25 cellular contexts compared by ENCODE assay signal in genomic region chr14:102633906-102634595, GRCh38. TPM values are rescaled to one million over a fixed set of nuclear protein-coding genes. Genes with fewer than 3 reads are reported as not detected.
DNase-seq lines count a peak whose midpoint lies in the region; ATAC-seq, FAIRE-seq and TF ChIP-seq lines count a peak whose summit lies in the region.
"Had no signal": no experiment of that assay in that cellular context is flagged by ENCODE, and none has a peak within 500 bp of the region (broad histone marks: within the 10 kb centered on the region; RNA-seq: fewer than 3 reads in every experiment).

No MANE protein-coding gene starts in this region.

- DNase-seq in activated naive CD8-positive, alpha-beta T cell treated with anti-CD3 and anti-CD28 coated beads for 36 hours = no peak
- DNase-seq in GM19239 (ENCODE audit: insufficient read length, low spot score) (no peak), WERI-Rb-1 (peak; percentile 50), SIG-M5 (lab: John Stamatoyannopoulos, UW) (no peak)
- DNase-seq in stimulated activated CD8-positive, alpha-beta memory T cell treated with anti-CD3 and anti-CD28 coated beads, Interleukin-4, amount 100 ng/mL, for 48 hours = peak; percentile 29
- DNase-seq: CD4-positive, alpha-beta memory T cell; GDM1; glutamatergic neuron; H9; kidney; NCI-H1694; NCI-H526 treated with DMSO at 0.1 percent for 48 hours; pancreas; stimulated activated CD4-positive, alpha-beta T cell treated with anti-CD3 and anti-CD28 coated beads, Interleukin-4, amount 100 ng/mL, for 24 hours; stimulated activated naive CD8-positive, alpha-beta T cell treated with anti-CD3 and anti-CD28 coated beads, Interleukin-15, amount 100 ng/mL, for 72 hours; T-helper 17 cell; thyroid gland had no signal

- H3K27me3 ChIP-seq in WERI-Rb-1 (ENCODE audit: insufficient read depth, low read depth, severe bottlenecking) = no peaks in the 10 kb centered on the region
- H3K27me3 ChIP-seq: adrenal gland, pancreas, thyroid gland had no signal

- H3K36me3 Mint-ChIP-seq in activated naive CD8-positive, alpha-beta T cell = no peaks in the 10 kb centered on the region
- peaks cover 4% of the 10 kb centered on the region for H3K36me3 Mint-ChIP-seq in activated naive CD8-positive, alpha-beta T cell treated with anti-CD3 and anti-CD28 coated beads for 36 hours
- H3K36me3 Mint-ChIP-seq: natural killer cell treated with Interleukin-12 subunit alpha and Interleukin-12 subunit beta and Interleukin-15 and Interleukin-18, amount 100 ng/mL, for 72 hours had no signal

- no peaks in the 10 kb centered on the region for H3K36me3 ChIP-seq in WERI-Rb-1
- H3K36me3 ChIP-seq: adrenal gland, pancreas, thyroid gland had no signal

- H3K9me3 Mint-ChIP-seq in activated naive CD8-positive, alpha-beta T cell (ENCODE audit: low read depth) = no peaks in the 10 kb centered on the region
- no peaks in the 10 kb centered on the region for H3K9me3 Mint-ChIP-seq in activated naive CD8-positive, alpha-beta T cell treated with anti-CD3 and anti-CD28 coated beads for 36 hours
- H3K9me3 Mint-ChIP-seq: CD4-positive, alpha-beta memory T cell; H9; natural killer cell treated with Interleukin-12 subunit alpha and Interleukin-12 subunit beta and Interleukin-15 and Interleukin-18, amount 100 ng/mL, for 72 hours; stimulated activated naive CD8-positive, alpha-beta T cell treated with anti-CD3 and anti-CD28 coated beads, Interleukin-15, amount 100 ng/mL, for 72 hours had no signal

- TF ChIP-seq CTCF in WERI-Rb-1 (IDR thresholded peaks at IDR 0.05; ENCODE audit: low read depth, low read length) = no peak

- no peak overlapping the region for H3K4me3 Mint-ChIP-seq in activated naive CD8-positive, alpha-beta T cell
- no peak overlapping the region for H3K4me3 Mint-ChIP-seq in activated naive CD8-positive, alpha-beta T cell treated with anti-CD3 and anti-CD28 coated beads for 36 hours
- H3K4me3 Mint-ChIP-seq: brain; CD4-positive, alpha-beta memory T cell; H9; natural killer cell treated with Interleukin-12 subunit alpha and Interleukin-12 subunit beta and Interleukin-15 and Interleukin-18, amount 100 ng/mL, for 72 hours; stimulated activated naive CD8-positive, alpha-beta T cell treated with anti-CD3 and anti-CD28 coated beads, Interleukin-15, amount 100 ng/mL, for 72 hours; T-helper 17 cell had no signal

- H3K9me3 ChIP-seq in WERI-Rb-1 (ENCODE audit: severe bottlenecking) = no peaks in the 10 kb centered on the region
- H3K9me3 ChIP-seq: adrenal gland, pancreas, thyroid gland had no signal

- no peak overlapping the region for H3K4me3 ChIP-seq in WERI-Rb-1 (ENCODE audit: low read depth, low read length)
- H3K4me3 ChIP-seq: adrenal gland, pancreas, smooth muscle cell, thyroid gland had no signal

- no peaks in the 10 kb centered on the region for H3K27me3 Mint-ChIP-seq in activated naive CD8-positive, alpha-beta T cell
- H3K27me3 Mint-ChIP-seq in activated naive CD8-positive, alpha-beta T cell treated with anti-CD3 and anti-CD28 coated beads for 36 hours = no peaks in the 10 kb centered on the region
- H3K27me3 Mint-ChIP-seq: brain; CD4-positive, alpha-beta memory T cell; natural killer cell treated with Interleukin-12 subunit alpha and Interleukin-12 subunit beta and Interleukin-15 and Interleukin-18, amount 100 ng/mL, for 72 hours; stimulated activated naive CD8-positive, alpha-beta T cell treated with anti-CD3 and anti-CD28 coated beads, Interleukin-15, amount 100 ng/mL, for 72 hours; T-helper 17 cell had no signal

- H3K27ac ChIP-seq in WERI-Rb-1 = no peak overlapping the region
- H3K27ac ChIP-seq: adrenal gland, HL-60, pancreas, thyroid gland had no signal

- peak; percentile 35 for FAIRE-seq in GM19239 (lab: Jason Lieb, UNC)
- FAIRE-seq: HepG2, kidney, pancreas had no signal

- ATAC-seq in HG03025 (IDR thresholded peaks at IDR 0.05; ENCODE audit: low FRiP score, unreplicated experiment) = no peak
- ATAC-seq: HepG2; pancreas; stimulated activated naive CD8-positive, alpha-beta T cell treated with anti-CD3 and anti-CD28 coated beads, Interleukin-15, amount 100 ng/mL, for 72 hours; T-helper 17 cell had no signal

- H3K4me1 Mint-ChIP-seq in activated naive CD8-positive, alpha-beta T cell (ENCODE audit: low read depth) = peaks cover 20% of the 10 kb centered on the region
- H3K4me1 Mint-ChIP-seq in activated naive CD8-positive, alpha-beta T cell treated with anti-CD3 and anti-CD28 coated beads for 36 hours = peaks cover 18% of the 10 kb centered on the region

- peak overlapping the region; percentile 46 for H3K27ac Mint-ChIP-seq in activated naive CD8-positive, alpha-beta T cell
- no peak overlapping the region for H3K27ac Mint-ChIP-seq in activated naive CD8-positive, alpha-beta T cell treated with anti-CD3 and anti-CD28 coated beads for 36 hours
- H3K27ac Mint-ChIP-seq: natural killer cell treated with Interleukin-12 subunit alpha and Interleukin-12 subunit beta and Interleukin-15 and Interleukin-18, amount 100 ng/mL, for 72 hours; stimulated activated naive CD8-positive, alpha-beta T cell treated with anti-CD3 and anti-CD28 coated beads, Interleukin-15, amount 100 ng/mL, for 72 hours; T-helper 17 cell had no signal

RNA-seq across cellular contexts. Expression of gene RCOR1, which starts 41.6 kb away (rescaled TPM):
- 10 to 100 TPM; 14.7 to 16.2 TPM for total RNA-seq in activated naive CD8-positive, alpha-beta T cell treated with anti-CD3 and anti-CD28 coated beads for 36 hours

Comparison
In these comparisons a context has a peak if more than half of its experiments do, and no peak if none do; other contexts are left out.
1. DNase-seq: peak in WERI-Rb-1 (single experiment) and stimulated activated CD8-positive, alpha-beta memory T cell treated with anti-CD3 and anti-CD28 coated beads, Interleukin-4, amount 100 ng/mL, for 48 hours (single experiment); none in activated naive CD8-positive, alpha-beta T cell treated with anti-CD3 and anti-CD28 coated beads for 36 hours (single experiment), GM19239 (single experiment) and SIG-M5 (single experiment).